In genomic region chr15:89003865-89004725, GRCh38 we compare ENCODE assay signal across 1 cellular context.
TF ChIP-seq lines count a peak whose summit lies in the region.

No MANE protein-coding gene starts in this region.

TF ChIP-seq in HCT116, 20 proteins besides CTCF, POLR2A, EP300 and RAD21 (continued from another document):
- TF ChIP-seq REST (IDR thresholded peaks at IDR 0.05; ENCODE audit: low read depth) (no peak), FOSL1 (IDR thresholded peaks at IDR 0.05; ENCODE audit: low read depth) (no peak), ZFX (IDR thresholded peaks at IDR 0.05) (no peak), SP1 (IDR thresholded peaks at IDR 0.05; ENCODE audit: low read depth) (no peak), YY1 (IDR thresholded peaks at IDR 0.05; ENCODE audit: extremely low read depth, insufficient replicate concordance, low read depth, low read length) (no peak), ELF1 (IDR thresholded peaks at IDR 0.05; ENCODE audit: borderline replicate concordance, low read depth) (no peak), SIN3A (IDR thresholded peaks at IDR 0.05; ENCODE audit: low read depth) (no peak), EZH2 (IDR thresholded peaks at IDR 0.05) (no peak), SRF (IDR thresholded peaks at IDR 0.05; ENCODE audit: low read depth) (no peak), TCF7L2 (IDR thresholded peaks at IDR 0.05; ENCODE audit: borderline replicate concordance, extremely low read depth, insufficient read depth, insufficient read length) (no peak), EGR1 (IDR thresholded peaks at IDR 0.05; ENCODE audit: low read depth) (no peak), MAX (IDR thresholded peaks at IDR 0.05) (no peak), ZBTB33 (IDR thresholded peaks at IDR 0.05; ENCODE audit: extremely low read depth, insufficient replicate concordance, low read length) (no peak), ATF3 (IDR thresholded peaks at IDR 0.05) (no peak), JUND (IDR thresholded peaks at IDR 0.05) (no peak), EZH2phosphoT487 (IDR thresholded peaks at IDR 0.05; ENCODE audit: borderline replicate concordance) (no peak), ZNF274 (IDR thresholded peaks at IDR 0.05; ENCODE audit: low read depth, low read length) (no peak)
